In the genomic region with DNA sequence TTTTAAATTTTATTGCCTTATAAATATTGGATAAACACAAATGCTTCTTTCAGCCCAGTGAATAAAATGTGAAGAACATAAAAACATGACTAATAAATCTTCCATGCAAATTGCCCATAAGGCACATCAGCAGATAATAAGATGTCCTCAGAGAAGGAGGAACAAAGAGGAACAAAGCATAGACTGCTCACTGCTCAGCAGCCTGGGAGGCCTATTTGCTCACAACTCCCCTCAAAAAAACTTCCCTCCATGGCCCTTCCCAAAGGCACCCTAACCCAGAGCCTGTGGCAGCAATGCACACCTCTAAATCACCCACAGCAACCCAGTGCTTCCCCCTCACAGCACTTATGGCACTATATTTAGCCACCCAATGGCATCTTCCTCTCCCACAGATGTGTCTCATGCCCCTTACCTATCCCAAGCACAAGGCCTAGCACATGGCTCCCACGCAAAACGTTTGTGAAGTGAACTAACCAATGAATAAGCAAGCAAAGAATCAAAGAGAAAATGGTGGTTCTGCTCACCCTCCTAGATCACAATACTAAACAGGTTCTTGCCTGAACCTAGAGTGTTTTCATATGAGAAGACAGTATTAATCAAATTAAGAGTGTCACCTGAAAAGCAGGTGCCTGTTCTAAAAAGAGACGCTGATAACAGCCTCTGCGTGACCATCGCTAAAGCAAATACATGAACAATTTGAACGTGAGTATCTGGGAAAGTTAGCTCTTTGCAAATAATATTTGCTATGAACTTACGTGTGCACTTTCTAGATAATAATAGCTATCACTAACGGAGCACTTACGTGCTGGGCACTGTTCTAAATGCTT, we compare ENCODE assay signal across 13 cellular contexts.
DNase-seq lines count a peak whose midpoint lies in the region; ATAC-seq and TF ChIP-seq lines count a peak whose summit lies in the region.
"Had no signal": no experiment of that assay in that cellular context is flagged by ENCODE, and none has a peak within 500 bp of the region (broad histone marks: within the 10 kb centered on the region; RNA-seq: fewer than 3 reads in every experiment).

No MANE protein-coding gene starts in this region.

- no peaks in the 10 kb centered on the region for H3K36me3 ChIP-seq in left ventricle myocardium inferior
- no peaks in the 10 kb centered on the region for H3K36me3 ChIP-seq in esophagus squamous epithelium
- no peaks in the 10 kb centered on the region for H3K36me3 ChIP-seq in gastroesophageal sphincter

- no peak for TF ChIP-seq EP300 in gastroesophageal sphincter (IDR thresholded peaks at IDR 0.05)

- H3K4me1 ChIP-seq in left ventricle myocardium inferior (peaks cover 53% of the 10 kb centered on the region), esophagus squamous epithelium (no peaks in the 10 kb centered on the region), gastroesophageal sphincter (no peaks in the 10 kb centered on the region)

- H3K27ac Mint-ChIP-seq in HFFc6 = peak overlapping the region; percentile 25; the same call in 1 of the 2 replicates
- H3K27ac Mint-ChIP-seq in activated naive CD4-positive, alpha-beta T cell treated with anti-CD3 and anti-CD28 coated beads for 36 hours = no peak overlapping the region
- H3K27ac Mint-ChIP-seq: IgD-negative memory B cell had no signal

- no peak for TF ChIP-seq CTCF in HFFc6 (IDR thresholded peaks at IDR 0.05)
- no peak for TF ChIP-seq CTCF in left ventricle myocardium inferior (IDR thresholded peaks at IDR 0.05; ENCODE audit: borderline replicate concordance)
- no peak for TF ChIP-seq CTCF in esophagus squamous epithelium (IDR thresholded peaks at IDR 0.05)
- TF ChIP-seq CTCF in gastroesophageal sphincter (IDR thresholded peaks at IDR 0.05) = no peak

- intact Hi-C loops in left ventricle myocardium inferior (cut with micrococcal nuclease) (no loop called here), esophagus squamous epithelium (cut with DNase I) (no loop called here)
- intact Hi-C loops in activated naive CD4-positive, alpha-beta T cell treated with anti-CD3 and anti-CD28 coated beads for 36 hours (cut with micrococcal nuclease) = loop anchor here (1.0 to 2.0 kb wide), 2 partner anchors 16 to 97 kb away; a partner anchor contains a TSS

- CTCF ChIA-PET in activated naive CD4-positive, alpha-beta T cell treated with anti-CD3 and anti-CD28 coated beads for 36 hours (lab: Charles Lee) = interaction anchor here (1.6 kb wide), 1 partner anchor 12 kb away, joined by 9 read pairs; no protein-coding TSS in a partner anchor

- ATAC-seq in gastroesophageal sphincter = no peak
- ATAC-seq: PC-3 had no signal

- TF ChIP-seq POLR2A in esophagus squamous epithelium (IDR thresholded peaks at IDR 0.05) (no peak), gastroesophageal sphincter (IDR thresholded peaks at IDR 0.05) (no peak)

- H3K4me1 Mint-ChIP-seq in HFFc6 (ENCODE audit: low read depth) = peaks cover 16% of the 10 kb centered on the region
- H3K4me1 Mint-ChIP-seq in activated naive CD4-positive, alpha-beta T cell treated with anti-CD3 and anti-CD28 coated beads for 36 hours (ENCODE audit: low read depth) = peaks cover 13% of the 10 kb centered on the region
- H3K4me1 Mint-ChIP-seq: IgD-negative memory B cell had no signal

- H3K27me3 Mint-ChIP-seq in HFFc6 (ENCODE audit: insufficient read depth) = no peaks in the 10 kb centered on the region; the same call in 1 of the 2 replicates
- no peaks in the 10 kb centered on the region for H3K27me3 Mint-ChIP-seq in activated naive CD4-positive, alpha-beta T cell treated with anti-CD3 and anti-CD28 coated beads for 36 hours (ENCODE audit: low read depth)

- no peaks in the 10 kb centered on the region for H3K36me3 Mint-ChIP-seq in HFFc6 (ENCODE audit: low read depth)
- no peaks in the 10 kb centered on the region for H3K36me3 Mint-ChIP-seq in activated naive CD4-positive, alpha-beta T cell treated with anti-CD3 and anti-CD28 coated beads for 36 hours (ENCODE audit: low read depth)
- H3K36me3 Mint-ChIP-seq: IgD-negative memory B cell had no signal

- no peak overlapping the region for H3K4me3 Mint-ChIP-seq in HFFc6
- H3K4me3 Mint-ChIP-seq in activated naive CD4-positive, alpha-beta T cell treated with anti-CD3 and anti-CD28 coated beads for 36 hours = no peak overlapping the region
- H3K4me3 Mint-ChIP-seq: IgD-negative memory B cell had no signal

- H3K9me3 ChIP-seq in left ventricle myocardium inferior (replicated peaks) (no peaks in the 10 kb centered on the region), esophagus squamous epithelium (no peaks in the 10 kb centered on the region), gastroesophageal sphincter (no peaks in the 10 kb centered on the region)

- H3K9me3 Mint-ChIP-seq in HFFc6 = no peaks in the 10 kb centered on the region
- H3K9me3 Mint-ChIP-seq in activated naive CD4-positive, alpha-beta T cell treated with anti-CD3 and anti-CD28 coated beads for 36 hours = no peaks in the 10 kb centered on the region
- H3K9me3 Mint-ChIP-seq: IgD-negative memory B cell had no signal

- peak; percentile 65 for DNase-seq in DMS153 (lab: John Stamatoyannopoulos, UW)
- DNase-seq in HFFc6 = no peak
- DNase-seq in NCI-H748 treated with DMSO at 0.1 percent for 48 hours (lab: John Stamatoyannopoulos, UW) = peak; percentile 89
- DNase-seq in left ventricle myocardium inferior = no peak
- DNase-seq in esophagus squamous epithelium (lab: John Stamatoyannopoulos, UW) = no peak
- DNase-seq in NK-92 treated with Interleukin-12 subunit alpha and Interleukin-12 subunit beta, amount 100 ng/mL, for 24 hours (lab: John Stamatoyannopoulos, UW) = no peak
- DNase-seq in activated naive CD4-positive, alpha-beta T cell treated with anti-CD3 and anti-CD28 coated beads for 36 hours = no peak
- DNase-seq: PC-3; stimulated activated CD4-positive, alpha-beta T cell treated with anti-CD3 and anti-CD28 coated beads, Interleukin-4, amount 100 ng/mL, for 24 hours; substantia nigra had no signal

- H3K27me3 ChIP-seq in left ventricle myocardium inferior (ENCODE audit: low read depth) (no peaks in the 10 kb centered on the region), esophagus squamous epithelium (no peaks in the 10 kb centered on the region), gastroesophageal sphincter (no peaks in the 10 kb centered on the region)

- H3K4me3 ChIP-seq in left ventricle myocardium inferior (peak overlapping the region; percentile 34), esophagus squamous epithelium (no peak overlapping the region), gastroesophageal sphincter (no peak overlapping the region)

- WGBS in esophagus squamous epithelium, 2 donors = 88 to 90% methylated on average over 9 of the region's 9 CpGs
- WGBS in gastroesophageal sphincter (ENCODE audit: low coverage in 1 of 2), 2 donors = 85 to 92% methylated on average over 9 of the region's 9 CpGs

- H3K27ac ChIP-seq in left ventricle myocardium inferior (replicated peaks) (peak overlapping the region; percentile 79), esophagus squamous epithelium (no peak overlapping the region), gastroesophageal sphincter (no peak overlapping the region)
- H3K27ac ChIP-seq: C4-2B had no signal

Comparison
In these comparisons a context has a peak if more than half of its experiments do, and no peak if none do; other contexts are left out.
1. DNase-seq: peak in DMS153 (single experiment) and NCI-H748 treated with DMSO at 0.1 percent for 48 hours (single experiment); none in HFFc6 (single experiment), left ventricle myocardium inferior (single experiment), esophagus squamous epithelium (single experiment), NK-92 treated with Interleukin-12 subunit alpha and Interleukin-12 subunit beta, amount 100 ng/mL, for 24 hours (single experiment) and activated naive CD4-positive, alpha-beta T cell treated with anti-CD3 and anti-CD28 coated beads for 36 hours (single experiment).